In the genomic region with DNA sequence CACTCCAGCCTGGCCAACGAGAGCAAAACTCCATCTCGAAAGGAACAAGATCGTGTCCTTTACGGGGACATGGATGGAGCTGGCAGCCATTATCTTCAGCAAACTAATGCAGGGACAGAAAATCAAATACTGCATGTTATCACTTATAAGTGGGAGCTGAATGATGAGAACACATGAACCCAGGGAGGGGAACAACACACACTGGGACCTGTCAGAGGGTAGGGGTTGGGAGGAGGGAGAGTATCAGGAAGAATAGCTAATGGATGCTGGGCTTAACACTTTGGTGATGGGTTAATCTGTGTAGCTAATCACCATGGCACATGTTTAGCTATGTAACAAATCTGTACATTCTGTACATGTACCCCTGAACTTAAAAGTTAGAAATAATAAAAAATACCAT, we compare ENCODE assay signal across 5 cellular contexts. TPM values are rescaled to one million over a fixed set of nuclear protein-coding genes. Genes with fewer than 3 reads are reported as not detected.
"Had no signal": no experiment of that assay in that cellular context is flagged by ENCODE, and none has a peak within 500 bp of the region (broad histone marks: within the 10 kb centered on the region; RNA-seq: fewer than 3 reads in every experiment).

No MANE protein-coding gene starts in this region.

- ATAC-seq: HepG2, K562 had no signal

- DNase-seq: IMR-90, KBM-7 had no signal

RNA-seq across cellular contexts. Expression of a gene that starts 40.9 kb away (rescaled TPM):
- total RNA-seq: HepG2, HT1080, IMR-90, K562 had no signal
